26 cellular contexts compared by ENCODE assay signal in genomic region chr4:47193179-47193578, GRCh38.
"Had no signal": no experiment of that assay in that cellular context is flagged by ENCODE, and none has a peak within 500 bp of the region (broad histone marks: within the 10 kb centered on the region; RNA-seq: fewer than 3 reads in every experiment).

No MANE protein-coding gene starts in this region.

- ATAC-seq: stimulated activated effector memory CD8-positive, alpha-beta T cell treated with anti-CD3 and anti-CD28 coated beads, Interleukin-12 subunit alpha, Interleukin-12 subunit beta, amount 100 ng/mL, for 72 hours; stimulated activated memory B cell treated with anti-CD40 and anti-IgM and Interleukin-4, amounts not matched to agents 10 μg/mL and 1 μg/mL and 100 μg/mL, for 72 hours; stimulated activated naive B cell treated with anti-CD40 and anti-IgM and Interleukin-4, amounts not matched to agents 10 μg/mL and 1 μg/mL and 100 μg/mL, for 72 hours; stimulated activated naive CD8-positive, alpha-beta T cell treated with anti-CD3 and anti-CD28 coated beads, Interleukin-15, amount 100 ng/mL, for 72 hours; stimulated activated naive CD8-positive, alpha-beta T cell treated with anti-CD3 and anti-CD28 coated beads, Interleukin-15, Interleukin-2, amounts not matched to agents 100 U/mL and 50 U/mL, for 24 hours; upper lobe of right lung had no signal

- H3K27ac ChIP-seq: stomach, suprapubic skin, testis, thoracic aorta, thyroid gland, tibial artery, tibial nerve, transverse colon, upper lobe of left lung, upper lobe of right lung, uterus, vagina had no signal

- H3K27me3 ChIP-seq: stomach, suprapubic skin, testis, thyroid gland, tibial artery, tibial nerve, transverse colon, upper lobe of left lung, upper lobe of right lung, uterus, vagina had no signal

- H3K4me3 ChIP-seq: stomach, suprapubic skin, testis, thoracic aorta, thyroid gland, tibial artery, tibial nerve, transverse colon, upper lobe of left lung, upper lobe of right lung, uterus, vagina had no signal

- DNase-seq: stimulated activated CD4-positive, alpha-beta T cell treated with anti-CD3 and anti-CD28 coated beads, Interleukin-2, amount 100 ng/mL, for 48 hours; stimulated activated CD4-positive, alpha-beta T cell treated with anti-CD3 and anti-CD28 coated beads, Interleukin-4, amount 100 ng/mL, for 1 hour; stimulated activated CD4-positive, alpha-beta T cell treated with anti-CD3 and anti-CD28 coated beads, Interleukin-4, amount 100 ng/mL, for 24 hours; stimulated activated CD4-positive, alpha-beta T cell treated with anti-CD3 and anti-CD28 coated beads, Interleukin-4, amount 100 ng/mL, for 4 hours; stimulated activated CD8-positive, alpha-beta memory T cell treated with anti-CD3 and anti-CD28 coated beads, Interleukin-4, amount 100 ng/mL, for 48 hours; stimulated activated naive B cell treated with anti-CD40 and anti-IgM and Interleukin-4, amounts not matched to agents 10 μg/mL and 1 μg/mL and 100 μg/mL, for 72 hours; stimulated activated naive CD4-positive, alpha-beta T cell; stimulated activated naive CD4-positive, alpha-beta T cell treated with Interleukin-2 at 50 U/mL for 16 hours; stimulated activated naive CD8-positive, alpha-beta T cell treated with anti-CD3 and anti-CD28 coated beads, Interleukin-15, amount 100 ng/mL, for 72 hours; stimulated activated naive CD8-positive, alpha-beta T cell treated with anti-CD3 and anti-CD28 coated beads, Interleukin-15, Interleukin-2, amounts not matched to agents 100 U/mL and 50 U/mL, for 24 hours; stomach; substantia nigra; testis; thyroid gland; tibial artery; transverse colon; trophoblast cell; upper lobe of left lung; upper lobe of right lung; uterus had no signal

- H3K9me3 ChIP-seq: stomach, suprapubic skin, testis, thoracic aorta, thyroid gland, tibial artery, tibial nerve, transverse colon, upper lobe of left lung, upper lobe of right lung, uterus, vagina had no signal

- H3K36me3 ChIP-seq: stomach, suprapubic skin, thoracic aorta, thyroid gland, tibial artery, tibial nerve, transverse colon, upper lobe of left lung, upper lobe of right lung, uterus, vagina had no signal

- H3K4me1 ChIP-seq: stomach, suprapubic skin, testis, thyroid gland, tibial nerve, upper lobe of left lung, upper lobe of right lung, uterus, vagina had no signal
